In the genomic region with DNA sequence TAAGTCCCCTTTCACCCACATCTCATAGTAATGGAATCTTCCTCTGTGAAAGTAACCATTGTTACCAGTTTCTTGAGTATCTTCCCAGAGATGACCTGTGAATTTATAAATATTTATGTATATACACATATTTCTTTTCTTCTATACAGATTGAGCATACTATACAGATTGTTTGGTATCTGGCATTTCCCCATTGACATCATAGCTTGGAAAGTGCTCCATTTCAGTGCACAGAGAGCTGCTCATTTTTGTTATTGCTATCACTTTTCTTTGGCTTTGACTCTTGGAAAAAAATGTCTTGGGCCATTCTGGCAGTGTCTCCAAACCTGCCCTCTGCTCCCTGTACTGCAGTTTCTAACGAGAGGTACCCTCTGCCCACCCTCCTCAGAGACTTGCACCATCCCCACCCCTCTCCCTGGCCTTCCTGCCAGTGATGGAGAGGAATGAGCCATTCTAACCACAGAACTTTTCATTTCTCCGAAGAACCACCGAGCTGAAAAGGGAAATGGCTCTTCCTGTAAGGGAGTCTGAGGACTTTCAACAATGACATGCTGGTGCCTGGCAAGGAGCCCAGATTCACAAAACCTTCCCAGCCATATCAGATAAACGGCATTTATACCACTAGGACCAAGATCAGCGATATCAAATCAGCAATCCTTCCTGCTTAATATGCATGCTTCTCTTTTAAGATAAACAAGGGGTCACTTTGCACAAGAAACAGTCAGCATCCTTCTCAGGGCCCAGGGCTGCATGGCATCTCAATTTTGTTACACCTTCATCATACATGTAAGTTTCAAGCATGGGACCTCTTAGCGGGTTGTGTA, we compare ENCODE assay signal across 9 cellular contexts. TPM values are rescaled to one million over a fixed set of nuclear protein-coding genes. Genes with fewer than 3 reads are reported as not detected.
DNase-seq lines count a peak whose midpoint lies in the region; ATAC-seq and TF ChIP-seq lines count a peak whose summit lies in the region.
"Had no signal": no experiment of that assay in that cellular context is flagged by ENCODE, and none has a peak within 500 bp of the region (broad histone marks: within the 10 kb centered on the region; RNA-seq: fewer than 3 reads in every experiment).

No MANE protein-coding gene starts in this region.

- H3K4me1 Mint-ChIP-seq in neural progenitor cell: no peaks in the 10 kb centered on the region

- peaks cover 5 to 13% (median 8%) of the 10 kb centered on the region in 11 experiments; a peak in 15 of 22 replicates for H3K9me3 ChIP-seq in BLaER1 treated with 17β-estradiol and CSF1 and Interleukin-3, amounts not matched to agents 10 nM and 100 nM (replicated peaks in 1 of 11)
- H3K9me3 ChIP-seq in lung (ENCODE audit: control insufficient read depth in 2 of 2, insufficient read depth in 1 of 2, low read length in 1 of 2): no peaks in the 10 kb centered on the region
- no peaks in the 10 kb centered on the region for H3K9me3 ChIP-seq in sigmoid colon
- H3K9me3 ChIP-seq in neural progenitor cell (ENCODE audit: low read depth): no peaks in the 10 kb centered on the region

- no peaks in the 10 kb centered on the region for H4K20me1 ChIP-seq in BLaER1 treated with 17β-estradiol and CSF1 and Interleukin-3, amounts not matched to agents 10 nM and 100 nM
- no peaks in the 10 kb centered on the region for H4K20me1 ChIP-seq in neural progenitor cell (ENCODE audit: low read depth)

- H3K4me3 ChIP-seq in BLaER1 treated with 17β-estradiol and CSF1 and Interleukin-3, amounts not matched to agents 10 nM and 100 nM: peak overlapping the region in 2 of 10 experiments; percentile 8 to 16; a peak in 3 of 20 replicates
- no peak overlapping the region for H3K4me3 ChIP-seq in lung
- H3K4me3 ChIP-seq in sigmoid colon: no peak overlapping the region
- no peak overlapping the region for H3K4me3 ChIP-seq in neural progenitor cell

- H3K4me3 Mint-ChIP-seq in neural progenitor cell: no peak overlapping the region

- no peak for TF ChIP-seq POLR2A in sigmoid colon (IDR thresholded peaks at IDR 0.05)

- H3K27ac Mint-ChIP-seq in activated naive CD4-positive, alpha-beta T cell treated with anti-CD3 and anti-CD28 coated beads, Interleukin-2, amount 50 U/mL, for 72 hours: peak overlapping the region; percentile 56 to 95
- H3K27ac Mint-ChIP-seq in neural progenitor cell: no peak overlapping the region

- H3K9me3 Mint-ChIP-seq in activated naive CD4-positive, alpha-beta T cell treated with anti-CD3 and anti-CD28 coated beads, Interleukin-2, amount 50 U/mL, for 72 hours: peaks cover 0 to 9% of the 10 kb centered on the region in 2 donors
- H3K9me3 Mint-ChIP-seq in neural progenitor cell: no peaks in the 10 kb centered on the region

- peaks cover 0 to 27% of the 10 kb centered on the region in 2 donors for H3K36me3 Mint-ChIP-seq in activated naive CD4-positive, alpha-beta T cell treated with anti-CD3 and anti-CD28 coated beads, Interleukin-2, amount 50 U/mL, for 72 hours
- no peaks in the 10 kb centered on the region for H3K36me3 Mint-ChIP-seq in neural progenitor cell
- H3K36me3 Mint-ChIP-seq: brain had no signal

- H3K4me2 ChIP-seq in BLaER1 treated with 17β-estradiol and CSF1 and Interleukin-3, amounts not matched to agents 10 nM and 100 nM: peak overlapping the region; percentile 68 to 88 (median 79)
- H3K4me2 ChIP-seq in neural progenitor cell: no peak overlapping the region

- H3K36me3 ChIP-seq in BLaER1 treated with 17β-estradiol and CSF1 and Interleukin-3, amounts not matched to agents 10 nM and 100 nM: no peaks in the 10 kb centered on the region; a peak in 1 of 22 replicates
- no peaks in the 10 kb centered on the region for H3K36me3 ChIP-seq in lung (ENCODE audit: control insufficient read depth in 2 of 2, insufficient read depth in 2 of 2, low read length in 2 of 2)
- H3K36me3 ChIP-seq in sigmoid colon: no peaks in the 10 kb centered on the region
- H3K36me3 ChIP-seq in neural progenitor cell: no peaks in the 10 kb centered on the region

- no peaks in the 10 kb centered on the region for H3K27me3 Mint-ChIP-seq in neural progenitor cell (ENCODE audit: insufficient read depth, low read depth)

- no peaks in the 10 kb centered on the region for H3F3A ChIP-seq in neural progenitor cell (ENCODE audit: low read depth)

- no peak overlapping the region for H2AFZ ChIP-seq in neural progenitor cell (replicated peaks)

- peaks cover 23 to 52% (median 42%) of the 10 kb centered on the region in 10 experiments for H3K4me1 ChIP-seq in BLaER1 treated with 17β-estradiol and CSF1 and Interleukin-3, amounts not matched to agents 10 nM and 100 nM
- H3K4me1 ChIP-seq in lung (ENCODE audit: control insufficient read depth in 2 of 2, insufficient read depth in 2 of 2, low read length in 2 of 2) (peaks cover 0 to 6% of the 10 kb centered on the region in 2 donors), sigmoid colon (no peaks in the 10 kb centered on the region), neural progenitor cell (no peaks in the 10 kb centered on the region)

- no peaks in the 10 kb centered on the region for H3K27me3 ChIP-seq in BLaER1 treated with 17β-estradiol and CSF1 and Interleukin-3, amounts not matched to agents 10 nM and 100 nM
- H3K27me3 ChIP-seq in lung (ENCODE audit: control insufficient read depth, insufficient read depth) (no peaks in the 10 kb centered on the region), sigmoid colon (no peaks in the 10 kb centered on the region), neural progenitor cell (no peaks in the 10 kb centered on the region)

- TF ChIP-seq EP300 in sigmoid colon (IDR thresholded peaks at IDR 0.05): no peak

- peak overlapping the region in 2 of 11 experiments; percentile 24 to 40; a peak in 1 of 22 replicates for H3K9ac ChIP-seq in BLaER1 treated with 17β-estradiol and CSF1 and Interleukin-3, amounts not matched to agents 10 nM and 100 nM
- H3K9ac ChIP-seq in neural progenitor cell: no peak overlapping the region

- no peaks in the 10 kb centered on the region for H3K79me2 ChIP-seq in neural progenitor cell (ENCODE audit: low read depth)

- WGBS in lung, 2 donors: 6 to 9% methylated on average over 6 of the region's 6 CpGs
- 11 to 17% methylated on average over 6 of the region's 6 CpGs for WGBS in sigmoid colon, 2 donors

- intact Hi-C loops in sigmoid colon (cut with DNase I): no loop called here

- DNase-seq in NCI-H69 (lab: John Stamatoyannopoulos, UW) (peak; percentile 53), lung (ENCODE audit: low spot score) (no peak), HuH-7 (ENCODE audit: low spot score) (no peak), sigmoid colon (no peak), neural progenitor cell (ENCODE audit: low spot score) (no peak)
- peak; percentile 41 to 66 for DNase-seq in activated naive CD4-positive, alpha-beta T cell treated with anti-CD3 and anti-CD28 coated beads, Interleukin-2, amount 50 U/mL, for 72 hours (ENCODE audit: low spot score in 2 of 2)

- TF ChIP-seq CTCF in lung (IDR thresholded peaks at IDR 0.05; ENCODE audit: control extremely low read depth, extremely low read depth): no peak
- TF ChIP-seq CTCF in sigmoid colon (IDR thresholded peaks at IDR 0.05): no peak
- no peak for TF ChIP-seq CTCF in neural progenitor cell (IDR thresholded peaks at IDR 0.05)

- peak overlapping the region in 9 of 11 experiments; percentile 1 to 65 (median 37); a peak in 15 of 22 replicates for H3K27ac ChIP-seq in BLaER1 treated with 17β-estradiol and CSF1 and Interleukin-3, amounts not matched to agents 10 nM and 100 nM
- peak overlapping the region in 1 of 2 donors; percentile 34 for H3K27ac ChIP-seq in lung (ENCODE audit: low read depth in 1 of 2, low read length in 1 of 2)
- no peak overlapping the region for H3K27ac ChIP-seq in sigmoid colon
- H3K27ac ChIP-seq in neural progenitor cell: no peak overlapping the region

- ATAC-seq in GM21529 (IDR thresholded peaks at IDR 0.05; ENCODE audit: unreplicated experiment) (peak; percentile 89), lung (ENCODE audit: insufficient read depth, low FRiP score) (peak; percentile 27)
- ATAC-seq in activated naive CD4-positive, alpha-beta T cell treated with anti-CD3 and anti-CD28 coated beads, Interleukin-2, amount 50 U/mL, for 72 hours: peak; percentile 75 to 87

RNA-seq across cellular contexts. Expression of gene CCSER2, which starts 19.7 kb away (rescaled TPM):
- total RNA-seq in activated naive CD4-positive, alpha-beta T cell treated with anti-CD3 and anti-CD28 coated beads, Interleukin-2, amount 50 U/mL, for 72 hours: 10 to 100 TPM; 73.1 to 74.1 TPM
- total RNA-seq in lung (10 to 100 TPM; 50.8 to 83.5 TPM), sigmoid colon (100 to 1,000 TPM in 1 of 4 donors, 10 to 100 TPM in 3; 83.2 to 101 (median 91.2) TPM), neural progenitor cell (ENCODE audit: low replicate concordance) (24.0 and 39.3 TPM in 2 replicates)
- polyA plus RNA-seq in lung (10 to 100 TPM in 1 of 2 donors, 1 to 10 TPM in 1; 9.4 to 14.2 TPM), sigmoid colon (10 to 100 TPM; 10.2 to 11.5 (median 10.4) TPM)

Comparison
In these comparisons a context has a peak if more than half of its experiments do, and no peak if none do; other contexts are left out.
1. H3K27ac ChIP-seq: peak in BLaER1 treated with 17β-estradiol and CSF1 and Interleukin-3, amounts not matched to agents 10 nM and 100 nM (9 of 11); none in sigmoid colon (0 of 4) and neural progenitor cell (single experiment).
2. ATAC-seq: peak in every context shown above with its lines; median percentile 89 in GM21529; 81 in activated naive CD4-positive, alpha-beta T cell treated with anti-CD3 and anti-CD28 coated beads, Interleukin-2, amount 50 U/mL, for 72 hours; 27 in lung.
3. DNase-seq: peak in NCI-H69 (single experiment) and activated naive CD4-positive, alpha-beta T cell treated with anti-CD3 and anti-CD28 coated beads, Interleukin-2, amount 50 U/mL, for 72 hours (2 of 2); none in lung (single experiment), HuH-7 (single experiment), sigmoid colon (single experiment) and neural progenitor cell (single experiment).